Comparison of ENCODE assay signal across 8 cellular contexts in genomic region chr11:65111159-65111536, GRCh38. TPM values are rescaled to one million over a fixed set of nuclear protein-coding genes. Genes with fewer than 3 reads are reported as not detected.
DNase-seq lines count a peak whose midpoint lies in the region; ATAC-seq, FAIRE-seq and TF ChIP-seq lines count a peak whose summit lies in the region.
"Had no signal": no experiment of that assay in that cellular context is flagged by ENCODE, and none has a peak within 500 bp of the region (broad histone marks: within the 10 kb centered on the region; RNA-seq: fewer than 3 reads in every experiment).

No MANE protein-coding gene starts in this region.

- peaks cover 19 to 42% of the 10 kb centered on the region in 2 experiments for H3K4me1 ChIP-seq in HCT116 (ENCODE audit: control insufficient read depth in 1 of 2, insufficient read depth in 2 of 2, low read length in 2 of 2)
- H3K4me1 ChIP-seq in small intestine (ENCODE audit: control insufficient read depth in 2 of 2, insufficient read depth in 1 of 2, low read depth in 1 of 2, low read length in 1 of 2), result peaks cover under 1 to 11% of the 10 kb centered on the region in 2 donors

- H3K4me3 ChIP-seq in HCT116 (replicated peaks in 1 of 2; ENCODE audit: low read depth in 1 of 2, low read length in 2 of 2) (no peak overlapping the region), SU-DHL-6 (ENCODE audit: insufficient read depth, low read length, poor library complexity, severe bottlenecking) (no peak overlapping the region), small intestine (ENCODE audit: low read depth in 1 of 2, low read length in 2 of 2) (no peak overlapping the region), H7 (ENCODE audit: insufficient read depth, low read depth, low read length) (no peak overlapping the region)

- no peak for TF ChIP-seq RAD21 in HCT116 (IDR thresholded peaks at IDR 0.05; ENCODE audit: low read depth)

- H3K79me2 ChIP-seq in HCT116 (ENCODE audit: insufficient read depth, low read length), result peaks cover 8% of the 10 kb centered on the region
- H3K79me2 ChIP-seq in SU-DHL-6 (ENCODE audit: insufficient read depth, low read length), result peaks cover under 1% of the 10 kb centered on the region; the same call in 1 of the 2 replicates

- CTCF ChIA-PET in HCT116 (lab: Charles Lee), result interaction anchor here (0.7 to 3.2 kb wide), 17 partner anchors 9 to 332 kb away, joined by 3 to 20 read pairs (median 5); partner anchors contain the start of genes CAPN1, CDC42BPG, FAU and MRPL49

- 79 to 85% (median 82%) methylated on average over 18 of the region's 18 CpGs for WGBS in small intestine, 3 donors

- H3K9me3 ChIP-seq in HCT116 (ENCODE audit: control insufficient read depth in 1 of 2, insufficient read depth in 1 of 2, low read depth in 1 of 2, low read length in 2 of 2) (no peaks in the 10 kb centered on the region), SU-DHL-6 (ENCODE audit: insufficient read depth, low read length) (no peaks in the 10 kb centered on the region), small intestine (ENCODE audit: control insufficient read depth, low read depth) (no peaks in the 10 kb centered on the region)

- H3K27ac ChIP-seq in HCT116 (ENCODE audit: low read depth, low read length) (peak overlapping the region; percentile 82; the same call in 1 of the 2 replicates), SU-DHL-6 (ENCODE audit: low read depth, low read length) (no peak overlapping the region), small intestine (ENCODE audit: low read depth in 1 of 2, low read length in 1 of 2) (no peak overlapping the region)

- DNase-seq in HCT116 (ENCODE audit: low read depth, low spot score) (no peak), immature natural killer cell (no peak), small intestine (no peak), H7 (no peak), pons (ENCODE audit: low spot score) (no peak)
- no peak for DNase-seq in stimulated activated naive B cell treated with anti-CD40 and anti-IgM and Interleukin-4, amounts not matched to agents 10 μg/mL and 1 μg/mL and 100 μg/mL, for 72 hours

- H3K36me3 Mint-ChIP-seq in immature natural killer cell, result peaks cover 0 to 7% (median 4%) of the 10 kb centered on the region in 3 donors
- H3K36me3 Mint-ChIP-seq in stimulated activated naive B cell treated with anti-CD40 and anti-IgM and Interleukin-4, amounts not matched to agents 10 μg/mL and 1 μg/mL and 100 μg/mL, for 72 hours, result peaks cover 21 to 35% of the 10 kb centered on the region in 2 donors

- TF ChIP-seq CTCF in HCT116 (IDR thresholded peaks at IDR 0.05 in 2 of 3, conservative IDR thresholded peaks at IDR 0.05 in 1 of 3; ENCODE audit: borderline replicate concordance in 1 of 3, insufficient read depth in 1 of 3, low read depth in 2 of 3, low read length in 2 of 3), result no peak
- TF ChIP-seq CTCF in SU-DHL-6 (IDR thresholded peaks at IDR 0.05; ENCODE audit: insufficient read depth, low read length, poor library complexity, severe bottlenecking), result no peak

- peak overlapping the region in 3 of 5 donors; percentile 32 to 88 (median 40) for H3K4me3 Mint-ChIP-seq in immature natural killer cell
- H3K4me3 Mint-ChIP-seq in stimulated activated naive B cell treated with anti-CD40 and anti-IgM and Interleukin-4, amounts not matched to agents 10 μg/mL and 1 μg/mL and 100 μg/mL, for 72 hours, result no peak overlapping the region

- no peaks in the 10 kb centered on the region for H3K27me3 ChIP-seq in HCT116 (ENCODE audit: insufficient read depth, low read length)
- no peaks in the 10 kb centered on the region for H3K27me3 ChIP-seq in SU-DHL-6 (ENCODE audit: low read length)
- H3K27me3 ChIP-seq in small intestine (ENCODE audit: control insufficient read depth in 2 of 2, insufficient read depth in 2 of 2, low read length in 2 of 2), result no peaks in the 10 kb centered on the region
- no peaks in the 10 kb centered on the region for H3K27me3 ChIP-seq in H7 (ENCODE audit: control insufficient read depth, insufficient read depth, low read length)

- H2AFZ ChIP-seq in HCT116 (ENCODE audit: low read depth, low read length, poor library complexity, severe bottlenecking) (no peak overlapping the region), SU-DHL-6 (ENCODE audit: low read depth, low read length, severe bottlenecking) (no peak overlapping the region)

- no peak for TF ChIP-seq POLR2A in HCT116 (IDR thresholded peaks at IDR 0.05; ENCODE audit: borderline replicate concordance, extremely low read depth, insufficient read depth, insufficient read length)

- H3K4me2 ChIP-seq in HCT116 (ENCODE audit: low read length) (peak overlapping the region; percentile 92), SU-DHL-6 (ENCODE audit: low read depth, low read length, poor library complexity, severe bottlenecking) (peak overlapping the region; percentile 24)

- RAD21 ChIA-PET in HCT116 (lab: Charles Lee; ENCODE audit: low non-redundant PET in 1 of 2, low total read pairs in 2 of 2, uncharacterized antibody in 2 of 2, unreplicated experiment in 2 of 2), result interaction anchor here in 1 of 2 experiments (0.9 kb wide), 1 partner anchor 11 kb away, joined by 5 read pairs; the partner anchor contains the start of gene MRPL49

- H3K9me2 ChIP-seq in HCT116 (ENCODE audit: insufficient read depth), result no peaks in the 10 kb centered on the region
- H3K9me2 ChIP-seq in SU-DHL-6 (replicated peaks; ENCODE audit: insufficient read depth, low read length), result no peaks in the 10 kb centered on the region

- intact Hi-C loops in HCT116 (cut with micrococcal nuclease), result loop anchor here (2.0 to 10.0 kb wide), 3 partner anchors 71 to 264 kb away; partner anchors contain the start of genes ATG2A and CAPN1

- H3F3A ChIP-seq in SU-DHL-6 (ENCODE audit: insufficient read depth), result peaks cover 16% of the 10 kb centered on the region

- FAIRE-seq in small intestine (lab: Jason Lieb, UNC), result no peak

- H3K36me3 ChIP-seq in HCT116 (ENCODE audit: control insufficient read depth in 1 of 2, insufficient read depth in 2 of 2, low read length in 2 of 2) (0 out of 4 replicates have a peak, but pooled peaks cover 0 to 10% of the 10 kb centered on the region in 2 experiments), SU-DHL-6 (ENCODE audit: low read length) (no peaks in the 10 kb centered on the region), small intestine (ENCODE audit: control insufficient read depth in 2 of 2, insufficient read depth in 2 of 2, low read length in 2 of 2) (peaks cover 5 to 10% of the 10 kb centered on the region in 2 donors), H7 (replicated peaks; ENCODE audit: control insufficient read depth, insufficient read depth, low read length) (peaks cover 2% of the 10 kb centered on the region)

- H3K9me3 Mint-ChIP-seq in immature natural killer cell, result no peaks in the 10 kb centered on the region
- no peaks in the 10 kb centered on the region for H3K9me3 Mint-ChIP-seq in stimulated activated naive B cell treated with anti-CD40 and anti-IgM and Interleukin-4, amounts not matched to agents 10 μg/mL and 1 μg/mL and 100 μg/mL, for 72 hours
- H3K9me3 Mint-ChIP-seq: dendritic cell treated with granulocyte-macrophage colony-stimulating factor and Interleukin-4, amounts not matched to agents 40 ng/mL and 50 ng/mL, for 4 days had no signal

- H3K27ac Mint-ChIP-seq in immature natural killer cell, result peak overlapping the region; percentile 53 to 89 (median 79)
- H3K27ac Mint-ChIP-seq in stimulated activated naive B cell treated with anti-CD40 and anti-IgM and Interleukin-4, amounts not matched to agents 10 μg/mL and 1 μg/mL and 100 μg/mL, for 72 hours, result peak overlapping the region; percentile 51

- H4K20me1 ChIP-seq in HCT116 (ENCODE audit: insufficient read depth) (no peaks in the 10 kb centered on the region), SU-DHL-6 (ENCODE audit: low read depth, low read length) (no peaks in the 10 kb centered on the region)

- BruUV-seq in HCT116 (replicated peaks; lab: Mats Ljungman, UMichigan), result no TSS peak

- no peak for ATAC-seq in HCT116
- ATAC-seq in stimulated activated naive B cell treated with anti-CD40 and anti-IgM and Interleukin-4, amounts not matched to agents 10 μg/mL and 1 μg/mL and 100 μg/mL, for 72 hours (replicated peaks), result no peak

- H3K9ac ChIP-seq in HCT116 (ENCODE audit: low read length), result no peak overlapping the region
- H3K9ac ChIP-seq in SU-DHL-6 (ENCODE audit: low read length), result no peak overlapping the region

- H3K27me3 Mint-ChIP-seq in immature natural killer cell (ENCODE audit: low read depth in 3 of 3), result peaks cover 7 to 11% (median 8%) of the 10 kb centered on the region in 3 donors
- H3K27me3 Mint-ChIP-seq in stimulated activated naive B cell treated with anti-CD40 and anti-IgM and Interleukin-4, amounts not matched to agents 10 μg/mL and 1 μg/mL and 100 μg/mL, for 72 hours, result no peaks in the 10 kb centered on the region

- POLR2A ChIA-PET in HCT116 (lab: Charles Lee), result interaction anchor here (0.6 to 3.7 kb wide), 15 partner anchors 8 to 396 kb away, joined by 3 to 21 read pairs (median 5); partner anchors contain the start of genes ARL2, CAPN1, FAU and MRPL49

- H3K4me1 Mint-ChIP-seq in immature natural killer cell, result peaks cover 41 to 45% of the 10 kb centered on the region in 2 donors
- H3K4me1 Mint-ChIP-seq in stimulated activated naive B cell treated with anti-CD40 and anti-IgM and Interleukin-4, amounts not matched to agents 10 μg/mL and 1 μg/mL and 100 μg/mL, for 72 hours, result peaks cover 37 to 64% of the 10 kb centered on the region in 2 donors

RNA-seq across cellular contexts. Expression of gene TM7SF2, which starts 0.5 kb away (rescaled TPM):
- 52.9 TPM for total RNA-seq in HCT116 (2021; ENCODE audit: unreplicated experiment)
- polyA plus RNA-seq in HCT116 (2012), result 38.9 and 41.5 TPM in 2 replicates
- polyA plus RNA-seq in immature natural killer cell (10 to 100 TPM; 12.8 to 16.8 (median 15.4) TPM), small intestine (10 to 100 TPM; 21.1 to 40.7 (median 40.0) TPM)
- total RNA-seq in H7 (2014; rRNA removed; shearing (Covaris generic)), result 31.9 and 45.2 TPM in 2 replicates

RNA-seq across cellular contexts. Expression of gene ZNHIT2, which starts 6.4 kb away (rescaled TPM):
- 18.8 TPM for total RNA-seq in HCT116 (2021; ENCODE audit: unreplicated experiment)
- 9.6 and 13.4 TPM in 2 replicates for polyA plus RNA-seq in HCT116 (2012)
- 10 to 100 TPM; 15.5 to 25.8 (median 23.9) TPM for polyA plus RNA-seq in immature natural killer cell
- 10 to 100 TPM; 13.0 to 13.6 (median 13.0) TPM for polyA plus RNA-seq in small intestine
- 14.1 and 22.5 TPM in 2 replicates for total RNA-seq in H7 (2014; rRNA removed; shearing (Covaris generic))

RNA-seq across cellular contexts. Expression of gene FAU, which starts 10.8 kb away (rescaled TPM):
- 1,073 TPM for total RNA-seq in HCT116 (2021; ENCODE audit: unreplicated experiment)
- 1,238 and 1,816 TPM in 2 replicates for polyA plus RNA-seq in HCT116 (2012)
- polyA plus RNA-seq in immature natural killer cell, result 1,000 to 10,000 TPM in 1 of 3 donors, 100 to 1,000 TPM in 2; 576 to 1,241 (median 681) TPM
- polyA plus RNA-seq in small intestine, result 1,000 to 10,000 TPM in 2 of 3 donors, 100 to 1,000 TPM in 1; 960 to 1,177 (median 1,141) TPM
- 779 and 1,014 TPM in 2 replicates for total RNA-seq in H7 (2014; rRNA removed; shearing (Covaris generic))

RNA-seq across cellular contexts. Expression of gene MRPL49, which starts 11.0 kb away (rescaled TPM):
- 77.5 TPM for total RNA-seq in HCT116 (2021; ENCODE audit: unreplicated experiment)
- polyA plus RNA-seq in HCT116 (2012), result 44.6 and 50.8 TPM in 2 replicates
- polyA plus RNA-seq in immature natural killer cell, result 100 to 1,000 TPM in 2 of 3 donors, 10 to 100 TPM in 1; 98.3 to 113 (median 105) TPM
- polyA plus RNA-seq in small intestine, result 10 to 100 TPM; 45.6 to 65.7 (median 55.7) TPM
- total RNA-seq in H7 (2014; rRNA removed; shearing (Covaris generic)), result 89.9 and 93.3 TPM in 2 replicates

RNA-seq across cellular contexts. Expression of gene VPS51, which starts 15.1 kb away (rescaled TPM):
- total RNA-seq in HCT116 (2021; ENCODE audit: unreplicated experiment), result 89.5 TPM
- polyA plus RNA-seq in HCT116 (2012), result 94.6 and 117 TPM in 2 replicates
- polyA plus RNA-seq in immature natural killer cell (100 to 1,000 TPM in 1 of 3 donors, 10 to 100 TPM in 2; 70.3 to 102 (median 87.7) TPM), small intestine (100 to 1,000 TPM; 111 to 159 (median 157) TPM)
- 162 and 186 TPM in 2 replicates for total RNA-seq in H7 (2014; rRNA removed; shearing (Covaris generic))

Comparison
In these comparisons a context has a peak if more than half of its experiments do, and no peak if none do; other contexts are left out.
1. H3K4me3 Mint-ChIP-seq: peak in immature natural killer cell (3 of 5); none in stimulated activated naive B cell treated with anti-CD40 and anti-IgM and Interleukin-4, amounts not matched to agents 10 μg/mL and 1 μg/mL and 100 μg/mL, for 72 hours (0 of 2).